In genomic region chr17:48910370-48910769, GRCh38 we compare ENCODE assay signal across 11 cellular contexts. TPM values are rescaled to one million over a fixed set of nuclear protein-coding genes. Genes with fewer than 3 reads are reported as not detected.
DNase-seq lines count a peak whose midpoint lies in the region; ATAC-seq, FAIRE-seq and TF ChIP-seq lines count a peak whose summit lies in the region.
"Had no signal": no experiment of that assay in that cellular context is flagged by ENCODE, and none has a peak within 500 bp of the region (broad histone marks: within the 10 kb centered on the region; RNA-seq: fewer than 3 reads in every experiment).

No MANE protein-coding gene starts in this region.

- peak overlapping the region; percentile 92 for H3K4me2 ChIP-seq in HepG2 (ENCODE audit: low read depth, low read length)

- H3K9me3 ChIP-seq in HepG2 (ENCODE audit: low read length) (no peaks in the 10 kb centered on the region), right lobe of liver (no peaks in the 10 kb centered on the region), iPS-18a (ENCODE audit: control insufficient read depth, low read depth, low read length) (no peaks in the 10 kb centered on the region)

- 71% methylated on average over 2 of the region's 2 CpGs for WGBS in HepG2 (ENCODE audit: low lambda C conversion rate)
- WGBS in right lobe of liver (ENCODE audit: insufficient coverage, low coverage, low lambda C conversion rate, missing lambda C conversion rate) = 63% methylated on average over 2 of the region's 2 CpGs

- CTCF ChIA-PET in HepG2 (lab: Yijun Ruan, JAX; ENCODE audit: low intra/inter-chr PET ratio, low total read pairs) = no interaction called here

- H3K36me3 ChIP-seq in HepG2 (replicated peaks in 1 of 2; ENCODE audit: control insufficient read depth in 1 of 2, insufficient read depth in 2 of 2, low read length in 2 of 2) (peaks cover 26 to 48% of the 10 kb centered on the region in 2 experiments), right lobe of liver (peaks cover 0 to 28% (median 0%) of the 10 kb centered on the region in 4 donors), iPS-18a (ENCODE audit: control insufficient read depth, low read depth, low read length) (peaks cover 47% of the 10 kb centered on the region)

- H3K27me3 ChIP-seq in HepG2 (ENCODE audit: control insufficient read depth in 1 of 2, insufficient read depth in 2 of 2, low read length in 2 of 2) (no peaks in the 10 kb centered on the region; a peak in 1 of 5 replicates), right lobe of liver (no peaks in the 10 kb centered on the region), iPS-18a (ENCODE audit: control insufficient read depth, insufficient read depth, low read length) (no peaks in the 10 kb centered on the region)

- peak overlapping the region; percentile 98 for H3K4me3 Mint-ChIP-seq in activated naive CD8-positive, alpha-beta T cell treated with anti-CD3 and anti-CD28 coated beads, Interleukin-2, amount 50 U/mL, for 24 hours

- TF ChIP-seq CTCF in HepG2 (CRISPR knock-in tag; IDR thresholded peaks at IDR 0.05) (no peak), right lobe of liver (IDR thresholded peaks at IDR 0.05) (no peak)

- intact Hi-C loops in HepG2 (cut with micrococcal nuclease; ENCODE audit: unreplicated experiment) (no loop called here), right lobe of liver (cut with DNase I) (loop anchor here in 1 of 2 donors (10.0 kb wide), 1 partner anchor 64 kb away; no protein-coding TSS in a partner anchor), Right ventricle myocardium superior (cut with DNase I) (no loop called here)

- H3K9me3 Mint-ChIP-seq in activated naive CD8-positive, alpha-beta T cell treated with anti-CD3 and anti-CD28 coated beads, Interleukin-2, amount 50 U/mL, for 24 hours = no peaks in the 10 kb centered on the region

- H3K27ac ChIP-seq in HepG2 (ENCODE audit: extremely low read length, insufficient read depth, low read length) = no peak overlapping the region
- no peak overlapping the region for H3K27ac ChIP-seq in right lobe of liver
- H3K27ac ChIP-seq in iPS-18a (ENCODE audit: low read length) = no peak overlapping the region

- H3K27me3 Mint-ChIP-seq in activated naive CD8-positive, alpha-beta T cell treated with anti-CD3 and anti-CD28 coated beads, Interleukin-2, amount 50 U/mL, for 24 hours = no peaks in the 10 kb centered on the region

- peaks cover 68% of the 10 kb centered on the region for H3K4me1 Mint-ChIP-seq in activated naive CD8-positive, alpha-beta T cell treated with anti-CD3 and anti-CD28 coated beads, Interleukin-2, amount 50 U/mL, for 24 hours

- H3K36me3 Mint-ChIP-seq in activated naive CD8-positive, alpha-beta T cell treated with anti-CD3 and anti-CD28 coated beads, Interleukin-2, amount 50 U/mL, for 24 hours (ENCODE audit: low read depth) = peaks cover 48% of the 10 kb centered on the region

- TF ChIP-seq RAD21 in HepG2 (CRISPR knock-in tag; IDR thresholded peaks at IDR 0.05) = no peak

- peak overlapping the region; percentile 96 for H3K27ac Mint-ChIP-seq in activated naive CD8-positive, alpha-beta T cell treated with anti-CD3 and anti-CD28 coated beads, Interleukin-2, amount 50 U/mL, for 24 hours

- ATAC-seq in HepG2 (no peak), right lobe of liver (no peak), HG02759 (IDR thresholded peaks at IDR 0.05; ENCODE audit: unreplicated experiment) (no peak), Right ventricle myocardium superior (ENCODE audit: poor library complexity) (no peak)
- no peak for ATAC-seq in activated naive CD8-positive, alpha-beta T cell treated with anti-CD3 and anti-CD28 coated beads, Interleukin-2, amount 50 U/mL, for 24 hours

- no peak for TF ChIP-seq EP300 in HepG2 (IDR thresholded peaks at IDR 0.05; ENCODE audit: low read depth in 2 of 2, low read length in 2 of 2)
- no peak for TF ChIP-seq EP300 in HepG2 (CRISPR knock-in tag; IDR thresholded peaks at IDR 0.05; ENCODE audit: borderline replicate concordance)

- no TSS peak for BruUV-seq in HepG2 (replicated peaks; lab: Mats Ljungman, UMichigan)

- H3K9ac ChIP-seq in HepG2 (ENCODE audit: insufficient read depth, low read depth, low read length) (peak overlapping the region; percentile 89; the same call in 1 of the 2 replicates), iPS-18a (ENCODE audit: low read length) (no peak overlapping the region)

- H3K4me1 ChIP-seq in HepG2 (ENCODE audit: insufficient read depth, low read length) (peaks cover 59% of the 10 kb centered on the region), right lobe of liver (peaks cover 0 to 10% (median 7%) of the 10 kb centered on the region in 4 donors), iPS-18a (ENCODE audit: control insufficient read depth, low read depth, low read length) (peaks cover 11% of the 10 kb centered on the region)

- H4K20me1 ChIP-seq in HepG2 (ENCODE audit: insufficient read depth, low read length) = peaks cover 37% of the 10 kb centered on the region

- FAIRE-seq in HepG2 (lab: Jason Lieb, UNC) = peak; percentile 37

- POLR2A ChIA-PET in HepG2 (lab: Yijun Ruan, JAX) = interaction anchor here (0.6 to 9.6 kb wide), 3 partner anchors 11 to 34 kb away, joined by 3 to 194 read pairs (median 19); partner anchors contain the start of genes ATP5MC1 and SNF8

- no peak overlapping the region for H2AFZ ChIP-seq in HepG2 (ENCODE audit: low read length)

- H3K4me3 ChIP-seq in HepG2 (replicated peaks in 1 of 3; ENCODE audit: insufficient read depth in 1 of 3, low read depth in 2 of 3, low read length in 3 of 3) (peak overlapping the region; percentile 1 to 97 (median 82); a peak in 1 of 6 replicates), right lobe of liver (no peak overlapping the region), iPS-18a (ENCODE audit: low read length) (peak overlapping the region; percentile 71)

- DNase-seq in HepG2 (ENCODE audit: low spot score) (peak; percentile 53), right lobe of liver (no peak), kidney glomerular epithelial cell (lab: John Stamatoyannopoulos, UW) (no peak), Right ventricle myocardium superior (no peak), cerebellum (ENCODE audit: low spot score) (no peak)
- DNase-seq in activated naive CD8-positive, alpha-beta T cell treated with anti-CD3 and anti-CD28 coated beads, Interleukin-2, amount 50 U/mL, for 24 hours = no peak
- DNase-seq: DMS153, NCI-H1092 treated with DMSO at 0.1 percent for 48 hours had no signal

- peaks cover 59% of the 10 kb centered on the region for H3K79me2 ChIP-seq in HepG2 (ENCODE audit: insufficient read depth, low read length)

- peak in 1 of 2 experiments; percentile 26; a peak in 1 of 4 replicates for TF ChIP-seq POLR2A in HepG2 (IDR thresholded peaks at IDR 0.05; ENCODE audit: insufficient read depth in 1 of 2, low read depth in 2 of 2, low read length in 2 of 2)
- no peak for TF ChIP-seq POLR2A in right lobe of liver (IDR thresholded peaks at IDR 0.05)

- in situ Hi-C loops in HepG2 (cut with HindIII; ENCODE audit: extremely low pct_ligation_motif_present, low pct_unique_long_range_greater_than_20kb) = no loop called here

RNA-seq across cellular contexts. Expression of gene UBE2Z, which starts 2.2 kb away (rescaled TPM):
- total RNA-seq in HepG2 (2016; rRNA removed; fragmentation: Illumina TruSeq; extraction: Trizol) (63.2 and 72.7 TPM in 2 replicates), right lobe of liver (10 to 100 TPM; 19.6 to 30.9 (median 26.3) TPM), Right ventricle myocardium superior (36.7 TPM), cerebellum (45.6 TPM)
- total RNA-seq in HepG2 (2016; cell fraction: cytosol; rRNA removed; fragmentation: Illumina TruSeq; extraction: Trizol; ENCODE audit: low read depth) = 6.5 and 8.6 TPM in 2 replicates
- 64.4 and 70.7 TPM in 2 replicates for total RNA-seq in HepG2 (2016; cell fraction: insoluble cytoplasmic fraction; rRNA removed; fragmentation: Illumina TruSeq; extraction: Trizol)
- total RNA-seq in HepG2 (2016; cell fraction: membrane; rRNA removed; fragmentation: Illumina TruSeq; extraction: Trizol) = 30.2 and 35.3 TPM in 2 replicates
- 38.7 and 45.5 TPM in 2 replicates for total RNA-seq in HepG2 (2016; cell fraction: nucleus; rRNA removed; fragmentation: Illumina TruSeq; extraction: Trizol)
- 114 and 122 TPM in 2 replicates for polyA plus RNA-seq in HepG2 (2011; rRNA removed)
- 89.4 and 105 TPM in 2 replicates for polyA plus RNA-seq in HepG2 (2011; cell fraction: cytosol; rRNA removed)
- polyA plus RNA-seq in HepG2 (2011; cell fraction: nucleus; rRNA removed) = 79.9 and 99.5 TPM in 2 replicates
- polyA plus RNA-seq in HepG2 (2012) = 66.2 and 67.5 TPM in 2 replicates
- polyA plus RNA-seq in HepG2 (2016; cell fraction: cytosol; fragmentation: Illumina TruSeq; extraction: Trizol; ENCODE audit: low read depth) = 5.4 and 5.9 TPM in 2 replicates
- 90.7 and 94.9 TPM in 2 replicates for polyA plus RNA-seq in HepG2 (2016; cell fraction: insoluble cytoplasmic fraction; fragmentation: Illumina TruSeq; extraction: Trizol; ENCODE audit: low read depth)
- 19.1 and 21.6 TPM in 2 replicates for polyA plus RNA-seq in HepG2 (2016; cell fraction: membrane; fragmentation: Illumina TruSeq; extraction: Trizol; ENCODE audit: low read depth)
- 66.3 and 76.8 TPM in 2 replicates for polyA plus RNA-seq in HepG2 (2016; cell fraction: nucleus; fragmentation: Illumina TruSeq; extraction: Trizol; ENCODE audit: insufficient read depth, low read depth)
- polyA minus RNA-seq in HepG2 (2011; rRNA and poly(A)+ RNA removed; ENCODE audit: low replicate concordance) = 157 and 173 TPM in 2 replicates
- 69.7 and 82.5 TPM in 2 replicates for polyA minus RNA-seq in HepG2 (2011; cell fraction: cytosol; rRNA and poly(A)+ RNA removed)
- polyA minus RNA-seq in HepG2 (2011; cell fraction: nucleus; rRNA and poly(A)+ RNA removed) = 97.2 and 106 TPM in 2 replicates

RNA-seq across cellular contexts. Expression of gene ATP5MC1, which starts 17.8 kb away (rescaled TPM):
- total RNA-seq in HepG2 (2016; rRNA removed; fragmentation: Illumina TruSeq; extraction: Trizol) (206 and 210 TPM in 2 replicates), right lobe of liver (100 to 1,000 TPM in 2 of 6 experiments, 10 to 100 TPM in 4; 49.2 to 221 (median 57.9) TPM), Right ventricle myocardium superior (492 TPM), cerebellum (32.7 TPM)
- 62.6 and 97.0 TPM in 2 replicates for total RNA-seq in HepG2 (2016; cell fraction: cytosol; rRNA removed; fragmentation: Illumina TruSeq; extraction: Trizol; ENCODE audit: low read depth)
- total RNA-seq in HepG2 (2016; cell fraction: insoluble cytoplasmic fraction; rRNA removed; fragmentation: Illumina TruSeq; extraction: Trizol) = 216 and 223 TPM in 2 replicates
- total RNA-seq in HepG2 (2016; cell fraction: membrane; rRNA removed; fragmentation: Illumina TruSeq; extraction: Trizol) = 52.5 and 70.5 TPM in 2 replicates
- 83.0 and 89.8 TPM in 2 replicates for total RNA-seq in HepG2 (2016; cell fraction: nucleus; rRNA removed; fragmentation: Illumina TruSeq; extraction: Trizol)
- polyA plus RNA-seq in HepG2 (2011; rRNA removed) = 226 and 297 TPM in 2 replicates
- polyA plus RNA-seq in HepG2 (2011; cell fraction: cytosol; rRNA removed) = 441 and 585 TPM in 2 replicates
- 85.2 and 126 TPM in 2 replicates for polyA plus RNA-seq in HepG2 (2011; cell fraction: nucleus; rRNA removed)
- 78.7 and 166 TPM in 2 replicates for polyA plus RNA-seq in HepG2 (2012)
- polyA plus RNA-seq in HepG2 (2016; cell fraction: cytosol; fragmentation: Illumina TruSeq; extraction: Trizol; ENCODE audit: low read depth) = 101 and 126 TPM in 2 replicates
- 326 and 350 TPM in 2 replicates for polyA plus RNA-seq in HepG2 (2016; cell fraction: insoluble cytoplasmic fraction; fragmentation: Illumina TruSeq; extraction: Trizol; ENCODE audit: low read depth)
- polyA plus RNA-seq in HepG2 (2016; cell fraction: membrane; fragmentation: Illumina TruSeq; extraction: Trizol; ENCODE audit: low read depth) = 65.9 and 83.1 TPM in 2 replicates
- polyA plus RNA-seq in HepG2 (2016; cell fraction: nucleus; fragmentation: Illumina TruSeq; extraction: Trizol; ENCODE audit: insufficient read depth, low read depth) = 180 and 183 TPM in 2 replicates
- polyA minus RNA-seq in HepG2 (2011; rRNA and poly(A)+ RNA removed; ENCODE audit: low replicate concordance) = 197 and 524 TPM in 2 replicates
- 36.3 and 46.5 TPM in 2 replicates for polyA minus RNA-seq in HepG2 (2011; cell fraction: cytosol; rRNA and poly(A)+ RNA removed)
- 22.3 and 29.0 TPM in 2 replicates for polyA minus RNA-seq in HepG2 (2011; cell fraction: nucleus; rRNA and poly(A)+ RNA removed)

RNA-seq across cellular contexts. Expression of gene SNF8, which starts 34.3 kb away (rescaled TPM):
- 152 and 153 TPM in 2 replicates for total RNA-seq in HepG2 (2016; rRNA removed; fragmentation: Illumina TruSeq; extraction: Trizol)
- total RNA-seq in HepG2 (2016; cell fraction: cytosol; rRNA removed; fragmentation: Illumina TruSeq; extraction: Trizol; ENCODE audit: low read depth) = 379 and 415 TPM in 2 replicates
- 132 and 156 TPM in 2 replicates for total RNA-seq in HepG2 (2016; cell fraction: insoluble cytoplasmic fraction; rRNA removed; fragmentation: Illumina TruSeq; extraction: Trizol)
- 389 and 390 TPM in 2 replicates for total RNA-seq in HepG2 (2016; cell fraction: membrane; rRNA removed; fragmentation: Illumina TruSeq; extraction: Trizol)
- 78.5 and 80.0 TPM in 2 replicates for total RNA-seq in HepG2 (2016; cell fraction: nucleus; rRNA removed; fragmentation: Illumina TruSeq; extraction: Trizol)
- 98.6 and 114 TPM in 2 replicates for polyA plus RNA-seq in HepG2 (2011; rRNA removed)
- 124 and 143 TPM in 2 replicates for polyA plus RNA-seq in HepG2 (2011; cell fraction: cytosol; rRNA removed)
- 64.9 and 71.3 TPM in 2 replicates for polyA plus RNA-seq in HepG2 (2011; cell fraction: nucleus; rRNA removed)
- 70.9 and 75.1 TPM in 2 replicates for polyA plus RNA-seq in HepG2 (2012)
- polyA plus RNA-seq in HepG2 (2016; cell fraction: cytosol; fragmentation: Illumina TruSeq; extraction: Trizol; ENCODE audit: low read depth) = 660 and 736 TPM in 2 replicates
- polyA plus RNA-seq in HepG2 (2016; cell fraction: insoluble cytoplasmic fraction; fragmentation: Illumina TruSeq; extraction: Trizol; ENCODE audit: low read depth) = 201 and 220 TPM in 2 replicates
- 492 and 571 TPM in 2 replicates for polyA plus RNA-seq in HepG2 (2016; cell fraction: membrane; fragmentation: Illumina TruSeq; extraction: Trizol; ENCODE audit: low read depth)
- 195 and 196 TPM in 2 replicates for polyA plus RNA-seq in HepG2 (2016; cell fraction: nucleus; fragmentation: Illumina TruSeq; extraction: Trizol; ENCODE audit: insufficient read depth, low read depth)
- 77.3 and 128 TPM in 2 replicates for polyA minus RNA-seq in HepG2 (2011; rRNA and poly(A)+ RNA removed; ENCODE audit: low replicate concordance)
- 24.9 and 39.6 TPM in 2 replicates for polyA minus RNA-seq in HepG2 (2011; cell fraction: cytosol; rRNA and poly(A)+ RNA removed)
- 26.7 and 37.0 TPM in 2 replicates for polyA minus RNA-seq in HepG2 (2011; cell fraction: nucleus; rRNA and poly(A)+ RNA removed)
- 10 to 100 TPM; 35.8 to 62.9 (median 47.5) TPM for total RNA-seq in right lobe of liver
- total RNA-seq in Right ventricle myocardium superior = 114 TPM
- total RNA-seq in cerebellum = 28.9 TPM

RNA-seq across cellular contexts. Expression of gene GIP, which starts 58.0 kb away (rescaled TPM):
- total RNA-seq in HepG2 (2016; rRNA removed; fragmentation: Illumina TruSeq; extraction: Trizol) = 0.73 TPM in 1 of 2 replicates, not detected in the other
- 0.71 and 1.1 TPM in 2 replicates for total RNA-seq in HepG2 (2016; cell fraction: cytosol; rRNA removed; fragmentation: Illumina TruSeq; extraction: Trizol; ENCODE audit: low read depth)
- 0.39 and 0.52 TPM in 2 replicates for total RNA-seq in HepG2 (2016; cell fraction: insoluble cytoplasmic fraction; rRNA removed; fragmentation: Illumina TruSeq; extraction: Trizol)
- total RNA-seq in HepG2 (2016; cell fraction: membrane; rRNA removed; fragmentation: Illumina TruSeq; extraction: Trizol) = 0.38 and 0.46 TPM in 2 replicates
- total RNA-seq in HepG2 (2016; cell fraction: nucleus; rRNA removed; fragmentation: Illumina TruSeq; extraction: Trizol) = not detected in 2 replicates
- 0.55 and 0.70 TPM in 2 replicates for polyA plus RNA-seq in HepG2 (2011; rRNA removed)
- 0.20 TPM in 1 of 2 replicates, not detected in the other for polyA plus RNA-seq in HepG2 (2011; cell fraction: cytosol; rRNA removed)
- polyA plus RNA-seq in HepG2 (2011; cell fraction: nucleus; rRNA removed) = not detected in 2 replicates
- 0.56 TPM in 1 of 2 replicates, not detected in the other for polyA plus RNA-seq in HepG2 (2012)
- 1.2 and 2.0 TPM in 2 replicates for polyA plus RNA-seq in HepG2 (2016; cell fraction: cytosol; fragmentation: Illumina TruSeq; extraction: Trizol; ENCODE audit: low read depth)
- polyA plus RNA-seq in HepG2 (2016; cell fraction: insoluble cytoplasmic fraction; fragmentation: Illumina TruSeq; extraction: Trizol; ENCODE audit: low read depth) = 0.86 TPM in 1 of 2 replicates, not detected in the other
- 0.58 and 0.61 TPM in 2 replicates for polyA plus RNA-seq in HepG2 (2016; cell fraction: membrane; fragmentation: Illumina TruSeq; extraction: Trizol; ENCODE audit: low read depth)
- polyA plus RNA-seq in HepG2 (2016; cell fraction: nucleus; fragmentation: Illumina TruSeq; extraction: Trizol; ENCODE audit: insufficient read depth, low read depth) = not detected in 2 replicates
- not detected in 2 replicates for polyA minus RNA-seq in HepG2 (2011; rRNA and poly(A)+ RNA removed; ENCODE audit: low replicate concordance)
- not detected in 2 replicates for polyA minus RNA-seq in HepG2 (2011; cell fraction: cytosol; rRNA and poly(A)+ RNA removed)
- not detected in 2 replicates for polyA minus RNA-seq in HepG2 (2011; cell fraction: nucleus; rRNA and poly(A)+ RNA removed)
- total RNA-seq in right lobe of liver = not detected
- not detected for total RNA-seq in Right ventricle myocardium superior
- not detected for total RNA-seq in cerebellum
- total RNA-seq: skeletal muscle tissue had no signal

Comparison
In these comparisons a context has a peak if more than half of its experiments do, and no peak if none do; other contexts are left out.
1. H3K4me3 ChIP-seq: peak in HepG2 (3 of 3) and iPS-18a (single experiment); none in right lobe of liver (0 of 3).